Comparison of ENCODE assay signal across 1 cellular context in genomic region chr9:135562235-135562745, GRCh38.
TF ChIP-seq lines count a peak whose summit lies in the region.

No MANE protein-coding gene starts in this region.

TF ChIP-seq in HepG2, 621 proteins besides CTCF, POLR2A, EP300 and RAD21:
- TF ChIP-seq RCOR2 (CRISPR knock-in tag; IDR thresholded peaks at IDR 0.05) (no peak), ISX (CRISPR knock-in tag; conservative IDR thresholded peaks at IDR 0.05) (no peak), ZNF572 (CRISPR knock-in tag; IDR thresholded peaks at IDR 0.05) (0 out of 2 replicates have a peak, but pooled peaks have one; percentile 33), CEBPB (IDR thresholded peaks at IDR 0.05; ENCODE audit: borderline replicate concordance, low read depth, low read length) (no peak)
